Comparison of ENCODE assay signal across 20 cellular contexts in the genomic region with DNA sequence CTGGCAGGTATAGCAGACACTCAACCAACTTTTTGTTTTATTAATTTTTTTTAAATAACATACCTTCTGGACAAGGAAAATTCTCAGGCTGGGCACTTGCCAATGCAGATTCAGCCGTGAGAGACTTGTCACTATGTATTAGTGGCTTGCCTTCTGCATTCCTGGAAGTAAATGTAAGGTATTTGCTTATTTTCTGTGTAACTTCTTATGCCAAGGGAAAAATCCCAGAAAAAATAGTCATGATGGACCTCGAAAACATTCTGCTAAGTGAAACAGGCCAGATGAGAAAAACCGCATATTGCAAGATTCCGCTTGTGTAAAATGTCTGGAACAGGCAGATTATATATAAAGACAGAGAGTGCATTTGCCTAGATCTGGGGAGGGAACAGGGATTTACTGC.
"Had no signal": no experiment of that assay in that cellular context is flagged by ENCODE, and none has a peak within 500 bp of the region (broad histone marks: within the 10 kb centered on the region; RNA-seq: fewer than 3 reads in every experiment).

No MANE protein-coding gene starts in this region.

- H3K27me3 ChIP-seq: ascending aorta had no signal

- DNase-seq: activated CD4-positive, alpha-beta T cell treated with anti-CD3 and anti-CD28 coated beads for 4 hours; activated CD8-positive, alpha-beta memory T cell treated with anti-CD3 and anti-CD28 coated beads, Interleukin-2, amount 50 U/mL, for 4 hours; activated CD8-positive, alpha-beta T cell treated with anti-CD3 and anti-CD28 coated beads for 36 hours; activated naive CD4-positive, alpha-beta T cell treated with anti-CD3 and anti-CD28 coated beads, Interleukin-2, amount 50 U/mL, for 16 hours; activated naive CD8-positive, alpha-beta T cell treated with anti-CD3 and anti-CD28 coated beads, Interleukin-2, amount 10 ng/mL, durations not matched to agents 7 days and 5 days; amniotic stem cell; KG1; NCI-H1048; NCI-H1930; NCI-H2107; NCI-H2171 treated with DMSO at 0.1 percent for 48 hours; NCI-H226; NCI-H526 treated with DMSO at 0.1 percent for 48 hours; NCI-H82; RPMI8226 had no signal

- H3K9me3 Mint-ChIP-seq: activated CD8-positive, alpha-beta T cell treated with anti-CD3 and anti-CD28 coated beads for 36 hours; activated naive CD8-positive, alpha-beta T cell treated with anti-CD3 and anti-CD28 coated beads, Interleukin-2, amount 10 ng/mL, durations not matched to agents 7 days and 5 days; central memory CD8-positive, alpha-beta T cell; T-helper 1 cell treated with Interleukin-12 subunit alpha and Interleukin-12 subunit beta and Interleukin-4 antibody, amounts not matched to agents 30 μg/mL and 1 μg/mL, for 36 hours had no signal

- H3K27ac Mint-ChIP-seq: activated CD8-positive, alpha-beta T cell treated with anti-CD3 and anti-CD28 coated beads for 36 hours; activated naive CD8-positive, alpha-beta T cell treated with anti-CD3 and anti-CD28 coated beads, Interleukin-2, amount 10 ng/mL, durations not matched to agents 7 days and 5 days; T-helper 1 cell treated with Interleukin-12 subunit alpha and Interleukin-12 subunit beta and Interleukin-4 antibody, amounts not matched to agents 30 μg/mL and 1 μg/mL, for 36 hours had no signal

- H3K36me3 ChIP-seq: ascending aorta had no signal

- H3K27me3 Mint-ChIP-seq: activated naive CD8-positive, alpha-beta T cell treated with anti-CD3 and anti-CD28 coated beads, Interleukin-2, amount 10 ng/mL, durations not matched to agents 7 days and 5 days had no signal

- H3K9me3 ChIP-seq: ascending aorta had no signal

- H3K4me1 ChIP-seq: ascending aorta had no signal

- H3K4me1 Mint-ChIP-seq: activated naive CD8-positive, alpha-beta T cell treated with anti-CD3 and anti-CD28 coated beads, Interleukin-2, amount 10 ng/mL, durations not matched to agents 7 days and 5 days; central memory CD8-positive, alpha-beta T cell had no signal

- H3K4me3 ChIP-seq: ascending aorta, SK-N-MC had no signal

- H3K4me3 Mint-ChIP-seq: activated CD8-positive, alpha-beta T cell treated with anti-CD3 and anti-CD28 coated beads for 36 hours; activated naive CD8-positive, alpha-beta T cell treated with anti-CD3 and anti-CD28 coated beads, Interleukin-2, amount 10 ng/mL, durations not matched to agents 7 days and 5 days; brain; central memory CD8-positive, alpha-beta T cell; T-helper 1 cell treated with Interleukin-12 subunit alpha and Interleukin-12 subunit beta and Interleukin-4 antibody, amounts not matched to agents 30 μg/mL and 1 μg/mL, for 36 hours had no signal

- H3K36me3 Mint-ChIP-seq: activated naive CD8-positive, alpha-beta T cell treated with anti-CD3 and anti-CD28 coated beads, Interleukin-2, amount 10 ng/mL, durations not matched to agents 7 days and 5 days; brain had no signal

- H3K27ac ChIP-seq: SK-N-MC had no signal
